Comparison of ENCODE assay signal across 9 cellular contexts in the genomic region with DNA sequence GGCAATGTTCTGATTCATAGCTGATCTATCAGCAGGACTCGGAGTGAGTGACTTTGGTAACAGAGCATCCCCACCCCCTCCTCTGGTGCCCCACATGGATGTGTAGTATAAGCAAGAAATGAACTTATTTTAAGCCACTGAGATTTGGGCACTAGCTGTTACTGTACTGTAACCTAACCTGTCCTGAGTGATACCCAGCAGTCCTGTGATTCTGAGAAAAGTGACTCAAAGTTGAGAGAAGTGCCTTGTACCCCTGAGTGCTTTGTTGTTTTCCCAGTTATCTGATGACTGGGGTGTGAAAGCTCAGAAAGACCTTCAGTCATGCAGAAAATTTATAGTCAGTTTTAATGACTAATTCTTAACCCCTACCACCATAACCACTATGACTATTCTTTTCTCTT.
DNase-seq lines count a peak whose midpoint lies in the region; ATAC-seq lines count a peak whose summit lies in the region.
"Had no signal": no experiment of that assay in that cellular context is flagged by ENCODE, and none has a peak within 500 bp of the region (broad histone marks: within the 10 kb centered on the region; RNA-seq: fewer than 3 reads in every experiment).

No MANE protein-coding gene starts in this region.

- peak; percentile 6 for DNase-seq in non-pigmented ciliary epithelial cell (ENCODE audit: low read depth)
- no peak for DNase-seq in NCI-H1436 (lab: John Stamatoyannopoulos, UW)
- DNase-seq in NCI-H1930 (lab: John Stamatoyannopoulos, UW), result no peak
- no peak for DNase-seq in cerebellar nuclear complex (lab: John Stamatoyannopoulos, UW)
- DNase-seq: foreskin melanocyte, T-helper 9 cell had no signal

- ATAC-seq in GM18870 (IDR thresholded peaks at IDR 0.05; ENCODE audit: unreplicated experiment) (peak; percentile 95), GM21717 (IDR thresholded peaks at IDR 0.05; ENCODE audit: unreplicated experiment) (peak; percentile 80), HG03520 (IDR thresholded peaks at IDR 0.05; ENCODE audit: unreplicated experiment) (peak; percentile 63)
